In genomic region chr12:100447405-100447804, GRCh38 we compare ENCODE assay signal across 16 cellular contexts. TPM values are rescaled to one million over a fixed set of nuclear protein-coding genes. Genes with fewer than 3 reads are reported as not detected.
DNase-seq lines count a peak whose midpoint lies in the region; ATAC-seq and TF ChIP-seq lines count a peak whose summit lies in the region.
"Had no signal": no experiment of that assay in that cellular context is flagged by ENCODE, and none has a peak within 500 bp of the region (broad histone marks: within the 10 kb centered on the region; RNA-seq: fewer than 3 reads in every experiment).

No MANE protein-coding gene starts in this region.

- no peaks in the 10 kb centered on the region for H3K79me2 ChIP-seq in neural progenitor cell (ENCODE audit: low read depth)

- H3K4me1 ChIP-seq in neural progenitor cell (peaks cover 10% of the 10 kb centered on the region), adrenal gland (replicated peaks in 1 of 2) (peaks cover 3 to 9% of the 10 kb centered on the region in 2 donors)

- H4K20me1 ChIP-seq in neural progenitor cell (ENCODE audit: low read depth): no peaks in the 10 kb centered on the region

- 38 to 56% (median 53%) methylated on average over 3 of the region's 3 CpGs for WGBS in adrenal gland, 4 donors

- H3K36me3 Mint-ChIP-seq in brain (no peaks in the 10 kb centered on the region), neural progenitor cell (no peaks in the 10 kb centered on the region)

- DNase-seq in GF-D8 (lab: John Stamatoyannopoulos, UW): peak; percentile 10
- DNase-seq in NCI-H69 (lab: John Stamatoyannopoulos, UW): peak; percentile 52
- DNase-seq in neural progenitor cell (ENCODE audit: low spot score): peak; percentile 39
- no peak for DNase-seq in mesenteric fat pad (ENCODE audit: low spot score)
- no peak for DNase-seq in adrenal gland
- DNase-seq: EL, NCI-H1092, NCI-H1694, NCI-H2107, SIG-M5 had no signal

- H3K27ac Mint-ChIP-seq in brain (peak overlapping the region; percentile 81 to 97 (median 86)), neural progenitor cell (peak overlapping the region; percentile 22)

- intact Hi-C loops in adrenal gland (cut with DNase I): no loop called here

- no peaks in the 10 kb centered on the region for H3K36me3 ChIP-seq in neural progenitor cell
- no peaks in the 10 kb centered on the region for H3K36me3 ChIP-seq in adrenal gland (replicated peaks in 1 of 2)

- peak overlapping the region; percentile 91 for H2AFZ ChIP-seq in neural progenitor cell (replicated peaks)

- ATAC-seq in HG02610 (IDR thresholded peaks at IDR 0.05; ENCODE audit: unreplicated experiment): no peak

- no peak overlapping the region for H3K27ac ChIP-seq in neural progenitor cell
- no peak overlapping the region for H3K27ac ChIP-seq in adrenal gland
- H3K27ac ChIP-seq: HL-60 had no signal

- H3K4me3 Mint-ChIP-seq in brain (peak overlapping the region; percentile 19 to 70 (median 58)), neural progenitor cell (peak overlapping the region; percentile 5)

- no peak for TF ChIP-seq POLR2A in adrenal gland (IDR thresholded peaks at IDR 0.05)

- TF ChIP-seq CTCF in brain (conservative IDR thresholded peaks at IDR 0.05) (no peak), neural progenitor cell (IDR thresholded peaks at IDR 0.05) (no peak), adrenal gland (IDR thresholded peaks at IDR 0.05) (no peak)

- H3K4me1 Mint-ChIP-seq in brain: peaks cover 41% of the 10 kb centered on the region
- H3K4me1 Mint-ChIP-seq in neural progenitor cell: peaks cover 17% of the 10 kb centered on the region

- no peak overlapping the region for H3K9ac ChIP-seq in neural progenitor cell

- H3K9me3 ChIP-seq in neural progenitor cell (ENCODE audit: low read depth) (no peaks in the 10 kb centered on the region), adrenal gland (replicated peaks in 1 of 3) (peaks cover 0 to 4% (median 0%) of the 10 kb centered on the region in 3 donors)

- no peaks in the 10 kb centered on the region for H3K9me3 Mint-ChIP-seq in brain
- no peaks in the 10 kb centered on the region for H3K9me3 Mint-ChIP-seq in neural progenitor cell

- H3K27me3 ChIP-seq in neural progenitor cell: no peaks in the 10 kb centered on the region
- no peaks in the 10 kb centered on the region for H3K27me3 ChIP-seq in adrenal gland

- H3K4me3 ChIP-seq in neural progenitor cell (no peak overlapping the region), adrenal gland (no peak overlapping the region)

- H3F3A ChIP-seq in neural progenitor cell (ENCODE audit: low read depth): no peaks in the 10 kb centered on the region

- H3K27me3 Mint-ChIP-seq in brain (peaks cover 3% of the 10 kb centered on the region), neural progenitor cell (ENCODE audit: insufficient read depth, low read depth) (no peaks in the 10 kb centered on the region)

- H3K4me2 ChIP-seq in neural progenitor cell: peak overlapping the region; percentile 38

RNA-seq across cellular contexts. Expression of gene NR1H4, which starts 26.3 kb away (rescaled TPM):
- polyA plus RNA-seq in brain (ENCODE audit: insufficient read depth, low read depth, low replicate concordance): not detected
- total RNA-seq in neural progenitor cell (ENCODE audit: low replicate concordance): not detected in 2 replicates
- not detected for total RNA-seq in mesenteric fat pad
- total RNA-seq in adrenal gland: 10 to 100 TPM; 29.0 to 66.9 (median 41.0) TPM
- 10 to 100 TPM; 17.2 to 59.9 (median 25.8) TPM for polyA plus RNA-seq in adrenal gland
- total RNA-seq: RPMI7951 had no signal
- polyA plus RNA-seq: AG04450, BJ had no signal

Comparison
In these comparisons a context has a peak if more than half of its experiments do, and no peak if none do; other contexts are left out.
1. DNase-seq: peak in GF-D8 (single experiment), NCI-H69 (single experiment) and neural progenitor cell (single experiment); none in mesenteric fat pad (single experiment) and adrenal gland (0 of 7).
2. RNA of gene NR1H4, which starts 26.3 kb away (total RNA-seq): 29.0 to 66.9 TPM in adrenal gland; not detected in neural progenitor cell and not detected in mesenteric fat pad (single experiment); every median in the first group is over 10 times any median in the second.